In the genomic region with DNA sequence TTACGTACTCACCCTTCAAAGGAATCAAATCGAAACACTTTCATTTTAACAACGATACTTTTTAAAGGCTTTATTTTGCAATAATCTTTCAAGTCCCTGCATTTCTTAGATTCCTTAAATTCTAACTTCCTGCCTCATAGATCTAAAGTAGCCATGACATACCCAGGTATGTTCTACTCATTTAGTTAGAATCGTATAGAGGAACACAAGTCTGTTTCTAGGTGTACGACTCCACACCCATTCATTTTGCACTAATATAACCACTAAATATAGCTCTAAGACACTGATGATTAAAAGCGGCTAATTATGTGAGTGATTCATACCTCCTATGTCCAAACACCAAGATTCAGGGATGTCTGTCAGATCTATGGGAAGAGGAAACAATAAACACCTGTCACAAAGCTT, we compare ENCODE assay signal across 8 cellular contexts. TPM values are rescaled to one million over a fixed set of nuclear protein-coding genes. Genes with fewer than 3 reads are reported as not detected.
DNase-seq lines count a peak whose midpoint lies in the region; ATAC-seq lines count a peak whose summit lies in the region.

No MANE protein-coding gene starts in this region.

- H3K27me3 Mint-ChIP-seq in stimulated activated naive CD8-positive, alpha-beta T cell treated with anti-CD3 and anti-CD28 coated beads, Interleukin-15, Interleukin-2, amounts not matched to agents 100 ng/mL and 50 ng/mL, for 24 hours, result peaks cover 5% of the 10 kb centered on the region
- no peaks in the 10 kb centered on the region for H3K27me3 Mint-ChIP-seq in activated naive CD8-positive, alpha-beta T cell treated with anti-CD3 and anti-CD28 coated beads, Interleukin-2, amount 10 ng/mL, durations not matched to agents 7 days and 5 days

- H3K9me3 Mint-ChIP-seq in stimulated activated naive CD8-positive, alpha-beta T cell treated with anti-CD3 and anti-CD28 coated beads, Interleukin-15, Interleukin-2, amounts not matched to agents 100 ng/mL and 50 ng/mL, for 24 hours, result no peaks in the 10 kb centered on the region
- H3K9me3 Mint-ChIP-seq in activated naive CD8-positive, alpha-beta T cell treated with anti-CD3 and anti-CD28 coated beads, Interleukin-2, amount 10 ng/mL, durations not matched to agents 7 days and 5 days, result no peaks in the 10 kb centered on the region

- POLR2A ChIA-PET in activated naive CD8-positive, alpha-beta T cell treated with anti-CD3 and anti-CD28 coated beads, Interleukin-2, amount 10 ng/mL, durations not matched to agents 7 days and 5 days (lab: Charles Lee), result interaction anchor here (1.0 to 1.4 kb wide), 2 partner anchors 12 to 98 kb away, joined by 3 to 6 read pairs; no protein-coding TSS in a partner anchor

- H3K4me3 Mint-ChIP-seq in stimulated activated naive CD8-positive, alpha-beta T cell treated with anti-CD3 and anti-CD28 coated beads, Interleukin-15, Interleukin-2, amounts not matched to agents 100 ng/mL and 50 ng/mL, for 24 hours, result peak overlapping the region; percentile 89
- peak overlapping the region; percentile 92 for H3K4me3 Mint-ChIP-seq in activated naive CD8-positive, alpha-beta T cell treated with anti-CD3 and anti-CD28 coated beads, Interleukin-2, amount 10 ng/mL, durations not matched to agents 7 days and 5 days

- H3K9me3 ChIP-seq in iPS-18c (ENCODE audit: control insufficient read depth, insufficient read depth, low read length), result peaks cover 2% of the 10 kb centered on the region

- ATAC-seq in stimulated activated naive CD8-positive, alpha-beta T cell treated with anti-CD3 and anti-CD28 coated beads, Interleukin-15, Interleukin-2, amounts not matched to agents 100 U/mL and 50 U/mL, for 24 hours, result no peak
- no peak for ATAC-seq in activated naive CD8-positive, alpha-beta T cell treated with anti-CD3 and anti-CD28 coated beads, Interleukin-2, amount 10 ng/mL, durations not matched to agents 7 days and 5 days (ENCODE audit: low read depth)
- ATAC-seq in HG03108 (IDR thresholded peaks at IDR 0.05; ENCODE audit: unreplicated experiment), result no peak

- H3K36me3 Mint-ChIP-seq in stimulated activated naive CD8-positive, alpha-beta T cell treated with anti-CD3 and anti-CD28 coated beads, Interleukin-15, Interleukin-2, amounts not matched to agents 100 ng/mL and 50 ng/mL, for 24 hours (ENCODE audit: low read depth), result peaks cover 33% of the 10 kb centered on the region
- H3K36me3 Mint-ChIP-seq in activated naive CD8-positive, alpha-beta T cell treated with anti-CD3 and anti-CD28 coated beads, Interleukin-2, amount 10 ng/mL, durations not matched to agents 7 days and 5 days, result peaks cover 20% of the 10 kb centered on the region

- peaks cover 80% of the 10 kb centered on the region for H3K4me1 Mint-ChIP-seq in stimulated activated naive CD8-positive, alpha-beta T cell treated with anti-CD3 and anti-CD28 coated beads, Interleukin-15, Interleukin-2, amounts not matched to agents 100 ng/mL and 50 ng/mL, for 24 hours (ENCODE audit: low read depth)
- H3K4me1 Mint-ChIP-seq in activated naive CD8-positive, alpha-beta T cell treated with anti-CD3 and anti-CD28 coated beads, Interleukin-2, amount 10 ng/mL, durations not matched to agents 7 days and 5 days, result peaks cover 34% of the 10 kb centered on the region

- H3K4me3 ChIP-seq in iPS-18c (ENCODE audit: insufficient read depth, low read depth, low read length), result peak overlapping the region; percentile 71; the same call in 1 of the 2 replicates

- DNase-seq in stimulated activated naive CD8-positive, alpha-beta T cell treated with anti-CD3 and anti-CD28 coated beads, Interleukin-15, Interleukin-2, amounts not matched to agents 100 U/mL and 50 U/mL, for 24 hours, result no peak
- DNase-seq in activated naive CD8-positive, alpha-beta T cell treated with anti-CD3 and anti-CD28 coated beads, Interleukin-2, amount 10 ng/mL, durations not matched to agents 7 days and 5 days, result no peak
- peak; percentile 32 for DNase-seq in superior temporal gyrus (ENCODE audit: extremely low spot score)
- DNase-seq in NCI-H1436 (lab: John Stamatoyannopoulos, UW), result no peak
- no peak for DNase-seq in NCI-H748 treated with DMSO at 0.1 percent for 48 hours (lab: John Stamatoyannopoulos, UW)

- peak overlapping the region; percentile 93 for H3K27ac Mint-ChIP-seq in stimulated activated naive CD8-positive, alpha-beta T cell treated with anti-CD3 and anti-CD28 coated beads, Interleukin-15, Interleukin-2, amounts not matched to agents 100 ng/mL and 50 ng/mL, for 24 hours
- peak overlapping the region; percentile 92 for H3K27ac Mint-ChIP-seq in activated naive CD8-positive, alpha-beta T cell treated with anti-CD3 and anti-CD28 coated beads, Interleukin-2, amount 10 ng/mL, durations not matched to agents 7 days and 5 days

RNA-seq across cellular contexts. Expression of gene ATP13A3, which starts 1.3 kb away (rescaled TPM):
- 10 to 100 TPM; 56.3 to 57.0 TPM for total RNA-seq in activated naive CD8-positive, alpha-beta T cell treated with anti-CD3 and anti-CD28 coated beads, Interleukin-2, amount 10 ng/mL, durations not matched to agents 7 days and 5 days
